In genomic region chr12:44385964-44386363, GRCh38 we compare ENCODE assay signal across 24 cellular contexts.
DNase-seq lines count a peak whose midpoint lies in the region; ATAC-seq and TF ChIP-seq lines count a peak whose summit lies in the region.
"Had no signal": no experiment of that assay in that cellular context is flagged by ENCODE, and none has a peak within 500 bp of the region (broad histone marks: within the 10 kb centered on the region; RNA-seq: fewer than 3 reads in every experiment).

No MANE protein-coding gene starts in this region.

- 55% methylated on average over 2 of the region's 4 CpGs for WGBS in mesenchymal stem cell

- no peak overlapping the region for H3K27ac ChIP-seq in mesenchymal stem cell (ENCODE audit: low read length, poor library complexity, severe bottlenecking)
- H3K27ac ChIP-seq: 22Rv1, SJSA1 had no signal

- H2AK5ac ChIP-seq in mesenchymal stem cell (ENCODE audit: low read length, severe bottlenecking): no peak overlapping the region

- no peak overlapping the region for H3K9ac ChIP-seq in mesenchymal stem cell (ENCODE audit: low read length)

- H4K91ac ChIP-seq in mesenchymal stem cell (ENCODE audit: low read length): no peak overlapping the region

- no peaks in the 10 kb centered on the region for H3K4me1 ChIP-seq in mesenchymal stem cell (ENCODE audit: control insufficient read depth, insufficient read depth, low read depth, low read length)
- H3K4me1 ChIP-seq: SJSA1 had no signal

- no peak overlapping the region for H4K8ac ChIP-seq in mesenchymal stem cell (ENCODE audit: low read length)

- intact Hi-C loops in head of caudate nucleus (cut with DNase I): no loop called here

- no peak overlapping the region for H3K14ac ChIP-seq in mesenchymal stem cell (ENCODE audit: low read length in 2 of 2)

- ATAC-seq in SK-N-SH treated with all-trans-retinoic acid at 6 μM for 48 hours: no peak

- H3K18ac ChIP-seq in mesenchymal stem cell (ENCODE audit: low read depth in 1 of 2, low read length in 2 of 2): no peak overlapping the region

- H3K36me3 ChIP-seq in mesenchymal stem cell (ENCODE audit: control insufficient read depth in 1 of 2, insufficient read depth in 2 of 2, low read depth in 1 of 2, low read length in 2 of 2): no peaks in the 10 kb centered on the region
- H3K36me3 ChIP-seq: BE2C, SJSA1 had no signal

- H3K4me3 ChIP-seq in mesenchymal stem cell (ENCODE audit: insufficient read depth in 1 of 2, low read depth in 1 of 2, low read length in 2 of 2): no peak overlapping the region
- H3K4me3 ChIP-seq: SJSA1 had no signal

- H2AFZ ChIP-seq in mesenchymal stem cell (ENCODE audit: low read depth, low read length): no peak overlapping the region

- no peak overlapping the region for H2BK12ac ChIP-seq in mesenchymal stem cell (ENCODE audit: low read length in 2 of 2)

- H3K79me1 ChIP-seq in mesenchymal stem cell (replicated peaks; ENCODE audit: low read length, poor library complexity, severe bottlenecking): no peaks in the 10 kb centered on the region

- no peaks in the 10 kb centered on the region for H3K9me3 ChIP-seq in mesenchymal stem cell (ENCODE audit: control insufficient read depth, low read length)
- H3K9me3 ChIP-seq: BE2C, SJSA1 had no signal

- H3K27me3 ChIP-seq in mesenchymal stem cell (ENCODE audit: control insufficient read depth in 1 of 2, insufficient read depth in 1 of 2, low read length in 2 of 2): no peaks in the 10 kb centered on the region
- H3K27me3 ChIP-seq: BE2C, SJSA1 had no signal

- no peak overlapping the region for H3K4me2 ChIP-seq in mesenchymal stem cell (ENCODE audit: low read length, poor library complexity, severe bottlenecking)

- no peak overlapping the region for H2BK15ac ChIP-seq in mesenchymal stem cell (ENCODE audit: low read depth, poor library complexity, severe bottlenecking)

- no peak overlapping the region for H3K23ac ChIP-seq in mesenchymal stem cell (ENCODE audit: low read length in 2 of 2)

- no peak overlapping the region for H3K4ac ChIP-seq in mesenchymal stem cell (ENCODE audit: low read depth in 1 of 2, low read length in 2 of 2)

- DNase-seq in DMS 273 (lab: John Stamatoyannopoulos, UW; ENCODE audit: unreplicated experiment) (peak; percentile 56), DMS 273 treated with DMSO at 0.1 percent for 48 hours (lab: John Stamatoyannopoulos, UW) (no peak), NCI-H524 treated with DMSO at 0.1 percent for 48 hours (lab: John Stamatoyannopoulos, UW) (peak; percentile 15), mesenchymal stem cell (peak; percentile 30), head of caudate nucleus (no peak), NCI-H510A treated with DMSO at 0.1 percent for 48 hours (lab: John Stamatoyannopoulos, UW) (no peak), NAMALWA (ENCODE audit: low spot score) (no peak)
- DNase-seq: BE2C; CD8-positive, alpha-beta memory T cell; DMS153; DND-41; H7; KBM-7; NCI-H1048; NCI-H1417 treated with DMSO at 0.1 percent for 48 hours; NCI-H2107; NCI-H2227 treated with DMSO at 0.1 percent for 48 hours; NCI-H774; Right ventricle myocardium superior; RPMI8226; SW 1271 had no signal

- no peak overlapping the region for H2BK120ac ChIP-seq in mesenchymal stem cell (ENCODE audit: low read depth, low read length)

- H2BK5ac ChIP-seq in mesenchymal stem cell (ENCODE audit: low read depth, low read length, poor library complexity, severe bottlenecking): no peak overlapping the region

TF ChIP-seq in SK-N-SH treated with all-trans-retinoic acid at 6 μM for 48 hours, 23 proteins besides CTCF, POLR2A, EP300 and RAD21:
- TF ChIP-seq CSRNP3 (CRISPR knock-in tag; IDR thresholded peaks at IDR 0.05) (no peak), ESRRG (CRISPR knock-in tag; IDR thresholded peaks at IDR 0.05) (no peak), POU6F1 (CRISPR knock-in tag; IDR thresholded peaks at IDR 0.05; ENCODE audit: borderline replicate concordance, low read depth) (no peak), TCF4 (CRISPR knock-in tag; IDR thresholded peaks at IDR 0.05; ENCODE audit: borderline replicate concordance) (peak; percentile 56; the same call in 1 of the 2 replicates), ZC3H10 (CRISPR knock-in tag; IDR thresholded peaks at IDR 0.05) (no peak), CSDC2 (CRISPR knock-in tag; IDR thresholded peaks at IDR 0.05) (no peak), ZNF70 (CRISPR knock-in tag; IDR thresholded peaks at IDR 0.05) (no peak), RARB (CRISPR knock-in tag; IDR thresholded peaks at IDR 0.05) (no peak)

Comparison
In these comparisons a context has a peak if more than half of its experiments do, and no peak if none do; other contexts are left out.
1. DNase-seq: peak in DMS 273 (single experiment), NCI-H524 treated with DMSO at 0.1 percent for 48 hours (single experiment) and mesenchymal stem cell (single experiment); none in DMS 273 treated with DMSO at 0.1 percent for 48 hours (single experiment), head of caudate nucleus (0 of 42), NCI-H510A treated with DMSO at 0.1 percent for 48 hours (single experiment) and NAMALWA (single experiment).